Comparison of ENCODE assay signal across 8 cellular contexts in genomic region chr19:35828694-35829301, GRCh38. TPM values are rescaled to one million over a fixed set of nuclear protein-coding genes. Genes with fewer than 3 reads are reported as not detected.
DNase-seq lines count a peak whose midpoint lies in the region; ATAC-seq and TF ChIP-seq lines count a peak whose summit lies in the region.

No MANE protein-coding gene starts in this region.

- H3K4me3 Mint-ChIP-seq in progenitor cell of endocrine pancreas (ENCODE audit: low read depth) = no peak overlapping the region

- ATAC-seq in GM18519 (IDR thresholded peaks at IDR 0.05; ENCODE audit: low FRiP score, unreplicated experiment) (no peak), HG02763 (IDR thresholded peaks at IDR 0.05; ENCODE audit: unreplicated experiment) (no peak)

- no peak overlapping the region for H3K27ac Mint-ChIP-seq in progenitor cell of endocrine pancreas

- H3K4me1 Mint-ChIP-seq in progenitor cell of endocrine pancreas (ENCODE audit: low read depth) = no peaks in the 10 kb centered on the region

- H3K27me3 Mint-ChIP-seq in progenitor cell of endocrine pancreas = peaks cover 45% of the 10 kb centered on the region

- H3K9me3 Mint-ChIP-seq in progenitor cell of endocrine pancreas (ENCODE audit: low read depth) = no peaks in the 10 kb centered on the region

- no peaks in the 10 kb centered on the region for H3K9me3 ChIP-seq in MG63

- H3K27me3 ChIP-seq in MG63 = peaks cover 40% of the 10 kb centered on the region

- H3K4me3 ChIP-seq in MG63 = no peak overlapping the region

- DNase-seq in Ammon's horn (ENCODE audit: low spot score) (peak; percentile 53), MG63 (peak; percentile 60), activated T-cell treated with anti-CD3 and anti-CD28 coated beads for 48 hours (ENCODE audit: low read depth) (peak; percentile 32), foreskin melanocyte (peak; percentile 40), progenitor cell of endocrine pancreas (ENCODE audit: low spot score, unreplicated experiment) (peak; percentile 80)
- no peak for DNase-seq in activated CD4-positive, CD25-positive, alpha-beta regulatory T cell treated with anti-CD3 and anti-CD28 coated beads, Interleukin-2, amount 50 U/mL, for 72 hours

- no peak for TF ChIP-seq CTCF in progenitor cell of endocrine pancreas (IDR thresholded peaks at IDR 0.05; ENCODE audit: unreplicated experiment)

- H3K36me3 ChIP-seq in MG63 = no peaks in the 10 kb centered on the region

- peaks cover 1% of the 10 kb centered on the region for H3K36me3 Mint-ChIP-seq in progenitor cell of endocrine pancreas (ENCODE audit: insufficient read depth)

RNA-seq across cellular contexts. Expression of gene PRODH2, which starts 16.2 kb away (rescaled TPM):
- not detected in 2 replicates for total RNA-seq in MG63 (2014; rRNA removed; shearing (Covaris generic); ENCODE audit: low replicate concordance)
- total RNA-seq in progenitor cell of endocrine pancreas = 5.3 TPM in 2 replicates

RNA-seq across cellular contexts. Expression of gene NPHS1, which starts 23.5 kb away (rescaled TPM):
- not detected in 2 replicates for total RNA-seq in MG63 (2014; rRNA removed; shearing (Covaris generic); ENCODE audit: low replicate concordance)
- total RNA-seq in progenitor cell of endocrine pancreas = 15.7 and 17.5 TPM in 2 replicates

RNA-seq across cellular contexts. Expression of gene KIRREL2, which starts 27.9 kb away (rescaled TPM):
- 0.15 and 0.43 TPM in 2 replicates for total RNA-seq in MG63 (2014; rRNA removed; shearing (Covaris generic); ENCODE audit: low replicate concordance)
- 97.5 and 100.0 TPM in 2 replicates for total RNA-seq in progenitor cell of endocrine pancreas

RNA-seq across cellular contexts. Expression of gene APLP1, which starts 39.6 kb away (rescaled TPM):
- 19.1 and 32.5 TPM in 2 replicates for total RNA-seq in MG63 (2014; rRNA removed; shearing (Covaris generic); ENCODE audit: low replicate concordance)
- total RNA-seq in progenitor cell of endocrine pancreas = 134 and 135 TPM in 2 replicates

RNA-seq across cellular contexts. Expression of gene ARHGAP33, which starts 53.4 kb away (rescaled TPM):
- total RNA-seq in MG63 (2014; rRNA removed; shearing (Covaris generic); ENCODE audit: low replicate concordance) = 0.42 and 1.6 TPM in 2 replicates
- 46.3 and 54.3 TPM in 2 replicates for total RNA-seq in progenitor cell of endocrine pancreas

Comparison
In these comparisons a context has a peak if more than half of its experiments do, and no peak if none do; other contexts are left out.
1. RNA of gene NPHS1, which starts 23.5 kb away (total RNA-seq): 15.7 to 17.5 TPM in progenitor cell of endocrine pancreas; not detected in MG63; every median in the first group is over 10 times any median in the second.
2. RNA of gene KIRREL2, which starts 27.9 kb away (total RNA-seq): 97.5 to 100.0 TPM in progenitor cell of endocrine pancreas; 0.15 to 0.43 TPM in MG63; every median in the first group is over 10 times any median in the second.